22 cellular contexts compared by ENCODE assay signal in the genomic region with DNA sequence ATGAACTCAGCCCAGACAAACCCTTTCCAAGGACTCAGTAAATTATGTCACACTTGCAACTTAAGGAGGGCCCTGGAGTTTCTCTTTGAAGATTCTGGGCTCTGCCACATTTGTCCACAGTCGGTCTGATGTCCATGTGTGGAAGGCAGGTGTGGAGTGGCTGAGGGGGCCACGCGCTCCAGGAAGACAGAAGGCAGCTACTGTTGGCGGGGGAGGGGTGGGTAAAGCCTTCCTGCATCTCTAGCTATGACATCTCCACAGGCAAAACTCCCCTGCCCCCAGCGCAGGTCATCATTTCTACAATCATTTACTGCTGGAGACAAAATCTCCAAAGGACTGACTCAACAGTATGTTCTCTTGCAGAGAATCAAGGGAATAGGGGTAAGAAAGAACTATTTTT. TPM values are rescaled to one million over a fixed set of nuclear protein-coding genes. Genes with fewer than 3 reads are reported as not detected.
A peak's percentile ranks its signal among the peaks of the same experiment; 100 is the strongest.
DNase-seq lines count a peak whose midpoint lies in the region; ATAC-seq and TF ChIP-seq lines count a peak whose summit lies in the region.
"Had no signal": no experiment of that assay in that cellular context is flagged by ENCODE, and none has a peak within 500 bp of the region (broad histone marks: within the 10 kb centered on the region; RNA-seq: fewer than 3 reads in every experiment).

No MANE protein-coding gene starts in this region.

- no peaks in the 10 kb centered on the region for H3K9me3 ChIP-seq in iPS-20b (ENCODE audit: insufficient read depth, low read depth, low read length)
- H3K9me3 ChIP-seq in tibial nerve = no peaks in the 10 kb centered on the region
- H3K9me3 ChIP-seq in left ventricle myocardium inferior (replicated peaks) = no peaks in the 10 kb centered on the region
- H3K9me3 ChIP-seq: BE2C, heart left ventricle, SJSA1 had no signal

- no peak overlapping the region for H3K27ac ChIP-seq in iPS-20b (ENCODE audit: low read length)
- no peak overlapping the region for H3K27ac ChIP-seq in tibial nerve
- no peak overlapping the region for H3K27ac ChIP-seq in left ventricle myocardium inferior (replicated peaks)
- H3K27ac ChIP-seq: heart left ventricle, SJSA1 had no signal

- H3K4me1 Mint-ChIP-seq in activated T-cell treated with anti-CD3 and anti-CD28 coated beads, Interleukin-2, amount 50 U/mL, for 4 hours (ENCODE audit: low read depth) = peaks cover 10% of the 10 kb centered on the region
- peaks cover 13% of the 10 kb centered on the region for H3K4me1 Mint-ChIP-seq in activated T-cell treated with anti-CD3 and anti-CD28 coated beads, Interleukin-2, amount 50 U/mL, for 24 hours (ENCODE audit: low read depth)
- peaks cover 7% of the 10 kb centered on the region for H3K4me1 Mint-ChIP-seq in progenitor cell of endocrine pancreas (ENCODE audit: low read depth)

- peaks cover 9% of the 10 kb centered on the region; the same call in 1 of the 2 replicates for H3K4me1 ChIP-seq in iPS-20b (ENCODE audit: insufficient read depth, low read length)
- H3K4me1 ChIP-seq in tibial nerve = peaks cover 0 to 13% (median 3%) of the 10 kb centered on the region in 4 donors
- H3K4me1 ChIP-seq in left ventricle myocardium inferior = peaks cover 12% of the 10 kb centered on the region
- H3K4me1 ChIP-seq: BE2C, SJSA1 had no signal

- H3K27me3 ChIP-seq in iPS-20b (ENCODE audit: insufficient read depth, low read length) (peaks cover 27% of the 10 kb centered on the region), tibial nerve (peaks cover 0 to 56% of the 10 kb centered on the region in 2 donors), left ventricle myocardium inferior (ENCODE audit: low read depth) (peaks cover 65% of the 10 kb centered on the region)

- 52 to 77% methylated on average over 3 to 5 of the region's 5 CpGs for WGBS in tibial nerve, 2 donors

- H3K9me3 Mint-ChIP-seq in activated T-cell treated with anti-CD3 and anti-CD28 coated beads, Interleukin-2, amount 50 U/mL, for 4 hours = no peaks in the 10 kb centered on the region
- no peaks in the 10 kb centered on the region for H3K9me3 Mint-ChIP-seq in activated T-cell treated with anti-CD3 and anti-CD28 coated beads, Interleukin-2, amount 50 U/mL, for 24 hours
- no peaks in the 10 kb centered on the region for H3K9me3 Mint-ChIP-seq in progenitor cell of endocrine pancreas (ENCODE audit: low read depth)
- H3K9me3 Mint-ChIP-seq: activated T-helper 2 cell treated with anti-CD3 and anti-CD28 coated beads, Interferon-gamma antibody, Interleukin-2, Interleukin-4, amounts not matched to agents 10 μg/mL and 5 μg/mL and 100 μg/mL, durations not matched to agents 14 hours and 24 hours and 36 hours; neural crest cell had no signal

- intact Hi-C loops in left ventricle myocardium inferior (cut with micrococcal nuclease) = no loop called here

- DNase-seq in activated T-cell treated with anti-CD3 and anti-CD28 coated beads, Interleukin-2, amount 50 U/mL, for 4 hours = no peak
- no peak for DNase-seq in activated T-cell treated with anti-CD3 and anti-CD28 coated beads, Interleukin-2, amount 50 U/mL, for 24 hours
- DNase-seq in NCI-H1436 treated with DMSO at 0.1 percent for 48 hours (lab: John Stamatoyannopoulos, UW) = peak; percentile 16
- no peak for DNase-seq in progenitor cell of endocrine pancreas (ENCODE audit: low spot score, unreplicated experiment)
- no peak for DNase-seq in tibial nerve (ENCODE audit: low spot score in 2 of 2)
- no peak for DNase-seq in GM19240 (ENCODE audit: insufficient read length, low spot score)
- no peak for DNase-seq in left ventricle myocardium inferior
- DNase-seq: 8988T; BE2C; effector memory CD4-positive, alpha-beta T cell; GOT3; heart left ventricle; mammary epithelial cell; NCI-H2081 treated with DMSO at 0.1 percent for 48 hours; NCI-H524 treated with DMSO at 0.1 percent for 48 hours; PC-3; T-helper 9 cell had no signal

- peak overlapping the region; percentile 36; the same call in 1 of the 2 replicates for H3K4me3 ChIP-seq in iPS-20b (ENCODE audit: low read length)
- no peak overlapping the region for H3K4me3 ChIP-seq in tibial nerve
- no peak overlapping the region for H3K4me3 ChIP-seq in left ventricle myocardium inferior
- H3K4me3 ChIP-seq: SJSA1 had no signal

- no peak for TF ChIP-seq POLR2A in tibial nerve (IDR thresholded peaks at IDR 0.05)

- H3K9ac ChIP-seq in iPS-20b (ENCODE audit: low read depth, low read length) = peak overlapping the region; percentile 65; the same call in 1 of the 2 replicates

- TF ChIP-seq EP300 in tibial nerve (IDR thresholded peaks at IDR 0.05) = no peak

- no peak for TF ChIP-seq CTCF in progenitor cell of endocrine pancreas (IDR thresholded peaks at IDR 0.05; ENCODE audit: unreplicated experiment)
- no peak for TF ChIP-seq CTCF in tibial nerve (IDR thresholded peaks at IDR 0.05)
- no peak for TF ChIP-seq CTCF in left ventricle myocardium inferior (IDR thresholded peaks at IDR 0.05; ENCODE audit: borderline replicate concordance)

- H3K36me3 Mint-ChIP-seq in activated T-cell treated with anti-CD3 and anti-CD28 coated beads, Interleukin-2, amount 50 U/mL, for 4 hours (ENCODE audit: insufficient read depth) = no peaks in the 10 kb centered on the region
- H3K36me3 Mint-ChIP-seq in activated T-cell treated with anti-CD3 and anti-CD28 coated beads, Interleukin-2, amount 50 U/mL, for 24 hours (ENCODE audit: low read depth) = no peaks in the 10 kb centered on the region
- H3K36me3 Mint-ChIP-seq in progenitor cell of endocrine pancreas (ENCODE audit: insufficient read depth) = no peaks in the 10 kb centered on the region

- H3K4me3 Mint-ChIP-seq in activated T-cell treated with anti-CD3 and anti-CD28 coated beads, Interleukin-2, amount 50 U/mL, for 4 hours = peak overlapping the region; percentile 11
- H3K4me3 Mint-ChIP-seq in activated T-cell treated with anti-CD3 and anti-CD28 coated beads, Interleukin-2, amount 50 U/mL, for 24 hours = no peak overlapping the region
- no peak overlapping the region for H3K4me3 Mint-ChIP-seq in progenitor cell of endocrine pancreas (ENCODE audit: low read depth)

- H3K27me3 Mint-ChIP-seq in activated T-cell treated with anti-CD3 and anti-CD28 coated beads, Interleukin-2, amount 50 U/mL, for 4 hours (ENCODE audit: low read depth) = peaks cover 59% of the 10 kb centered on the region
- peaks cover 50% of the 10 kb centered on the region for H3K27me3 Mint-ChIP-seq in activated T-cell treated with anti-CD3 and anti-CD28 coated beads, Interleukin-2, amount 50 U/mL, for 24 hours
- peaks cover 52% of the 10 kb centered on the region for H3K27me3 Mint-ChIP-seq in progenitor cell of endocrine pancreas

- no peaks in the 10 kb centered on the region for H3K36me3 ChIP-seq in iPS-20b (ENCODE audit: insufficient read depth, low read depth, low read length)
- H3K36me3 ChIP-seq in tibial nerve = no peaks in the 10 kb centered on the region
- no peaks in the 10 kb centered on the region for H3K36me3 ChIP-seq in left ventricle myocardium inferior
- H3K36me3 ChIP-seq: BE2C, heart left ventricle, SJSA1 had no signal

- H3K27ac Mint-ChIP-seq in activated T-cell treated with anti-CD3 and anti-CD28 coated beads, Interleukin-2, amount 50 U/mL, for 24 hours = no peak overlapping the region
- peak overlapping the region; percentile 5 for H3K27ac Mint-ChIP-seq in progenitor cell of endocrine pancreas
- H3K27ac Mint-ChIP-seq: activated T-helper 2 cell treated with anti-CD3 and anti-CD28 coated beads, Interferon-gamma antibody, Interleukin-2, Interleukin-4, amounts not matched to agents 10 μg/mL and 5 μg/mL and 100 μg/mL, durations not matched to agents 14 hours and 24 hours and 36 hours had no signal

- no peak for ATAC-seq in activated T-cell treated with anti-CD3 and anti-CD28 coated beads, Interleukin-2, amount 50 U/mL, for 4 hours
- ATAC-seq: PC-3 had no signal

RNA-seq across cellular contexts. Expression of a gene that starts 11.3 kb away (rescaled TPM):
- total RNA-seq in activated T-cell treated with anti-CD3 and anti-CD28 coated beads, Interleukin-2, amount 50 U/mL, for 4 hours = not detected
- not detected in 2 replicates for total RNA-seq in progenitor cell of endocrine pancreas
- not detected for total RNA-seq in tibial nerve
- 3.3 TPM for total RNA-seq in left ventricle myocardium inferior
- total RNA-seq: activated T-helper 2 cell treated with anti-CD3 and anti-CD28 coated beads, Interferon-gamma antibody, Interleukin-2, Interleukin-4, amounts not matched to agents 10 μg/mL and 5 μg/mL and 100 μg/mL, durations not matched to agents 14 hours and 24 hours and 36 hours; fibroblast of lung; mammary epithelial cell; neural crest cell; SJSA1 had no signal

RNA-seq across cellular contexts. Expression of a gene that starts 25.7 kb away (rescaled TPM):
- total RNA-seq in activated T-cell treated with anti-CD3 and anti-CD28 coated beads, Interleukin-2, amount 50 U/mL, for 4 hours = not detected
- total RNA-seq in progenitor cell of endocrine pancreas (not detected in 2 replicates), tibial nerve (not detected), left ventricle myocardium inferior (not detected)
- total RNA-seq: activated T-helper 2 cell treated with anti-CD3 and anti-CD28 coated beads, Interferon-gamma antibody, Interleukin-2, Interleukin-4, amounts not matched to agents 10 μg/mL and 5 μg/mL and 100 μg/mL, durations not matched to agents 14 hours and 24 hours and 36 hours; fibroblast of lung; heart left ventricle; mammary epithelial cell; neural crest cell; PC-3; SJSA1 had no signal

RNA-seq across cellular contexts. Expression of a gene that starts 40.7 kb away (rescaled TPM):
- not detected for total RNA-seq in activated T-cell treated with anti-CD3 and anti-CD28 coated beads, Interleukin-2, amount 50 U/mL, for 4 hours
- total RNA-seq in progenitor cell of endocrine pancreas = not detected in 2 replicates
- not detected for total RNA-seq in tibial nerve
- total RNA-seq in left ventricle myocardium inferior = not detected
- total RNA-seq: activated T-helper 2 cell treated with anti-CD3 and anti-CD28 coated beads, Interferon-gamma antibody, Interleukin-2, Interleukin-4, amounts not matched to agents 10 μg/mL and 5 μg/mL and 100 μg/mL, durations not matched to agents 14 hours and 24 hours and 36 hours; fibroblast of lung; heart left ventricle; mammary epithelial cell; neural crest cell; SJSA1 had no signal

RNA-seq across cellular contexts. Expression of a gene that starts 56.0 kb away (rescaled TPM):
- not detected for total RNA-seq in activated T-cell treated with anti-CD3 and anti-CD28 coated beads, Interleukin-2, amount 50 U/mL, for 4 hours
- total RNA-seq in progenitor cell of endocrine pancreas (not detected in 2 replicates), tibial nerve (not detected), left ventricle myocardium inferior (not detected)
- total RNA-seq: activated T-helper 2 cell treated with anti-CD3 and anti-CD28 coated beads, Interferon-gamma antibody, Interleukin-2, Interleukin-4, amounts not matched to agents 10 μg/mL and 5 μg/mL and 100 μg/mL, durations not matched to agents 14 hours and 24 hours and 36 hours; fibroblast of lung; heart left ventricle; mammary epithelial cell; neural crest cell; PC-3; SJSA1 had no signal
